ENCODE assay signal across 16 cellular contexts in the genomic region with DNA sequence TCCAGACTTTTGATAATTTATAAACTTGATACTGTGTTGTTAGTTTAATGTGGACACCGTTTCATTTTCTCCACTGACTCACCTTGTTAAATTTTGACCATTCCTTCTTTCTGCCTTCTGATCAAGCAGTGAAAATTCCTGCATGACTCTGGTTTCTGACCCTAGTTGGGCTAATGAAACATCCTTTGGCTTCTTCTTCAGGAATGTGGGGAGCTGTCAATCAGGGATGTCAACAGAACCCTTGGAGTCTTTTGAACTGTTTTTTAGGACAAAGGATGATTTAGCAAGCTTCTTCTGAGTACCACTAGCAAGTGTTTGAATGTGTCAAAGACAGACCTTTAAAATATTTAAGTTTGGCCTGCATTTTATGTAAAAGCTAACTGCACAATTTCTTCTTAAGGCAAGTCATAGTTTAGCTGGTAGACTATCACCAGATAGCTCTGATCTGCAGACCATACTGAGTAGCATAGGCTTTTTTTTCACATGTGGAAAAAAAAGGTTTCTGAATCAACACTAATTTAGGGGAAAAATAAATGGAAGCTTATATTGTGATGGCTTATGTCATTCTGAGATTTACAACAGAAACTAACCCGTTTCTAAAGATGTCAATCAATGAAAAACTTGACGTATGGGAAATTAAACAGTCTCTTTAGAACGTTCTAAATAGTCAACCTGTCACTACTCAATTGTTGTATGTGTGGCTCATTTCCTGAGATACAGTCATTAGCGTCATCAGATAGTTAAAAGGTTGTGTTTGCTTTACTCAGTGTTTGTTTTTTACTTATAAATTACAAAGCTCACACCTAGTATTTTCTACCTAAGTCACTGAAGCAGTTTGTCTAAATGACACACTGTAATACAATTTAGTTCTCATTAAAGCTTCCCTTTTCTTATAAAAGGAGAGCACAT.
A peak's percentile ranks its signal among the peaks of the same experiment; 100 is the strongest.
DNase-seq lines count a peak whose midpoint lies in the region; ATAC-seq lines count a peak whose summit lies in the region.
"Had no signal": no experiment of that assay in that cellular context is flagged by ENCODE, and none has a peak within 500 bp of the region (broad histone marks: within the 10 kb centered on the region; RNA-seq: fewer than 3 reads in every experiment).

No MANE protein-coding gene starts in this region.

- H3K36me3 Mint-ChIP-seq in activated T-helper 17 cell treated with anti-CD3 and anti-CD28 coated beads, Interleukin-2, amount 50 U/mL, for 72 hours (ENCODE audit: low read depth): no peaks in the 10 kb centered on the region
- H3K36me3 Mint-ChIP-seq in CD8-positive, alpha-beta memory T cell: no peaks in the 10 kb centered on the region
- H3K36me3 Mint-ChIP-seq: type B pancreatic cell had no signal

- CTCF ChIA-PET in CD8-positive, alpha-beta memory T cell (lab: Charles Lee): no interaction called here

- no peaks in the 10 kb centered on the region for H3K9me3 Mint-ChIP-seq in activated T-helper 17 cell treated with anti-CD3 and anti-CD28 coated beads, Interleukin-2, amount 50 U/mL, for 72 hours
- H3K9me3 Mint-ChIP-seq in CD8-positive, alpha-beta memory T cell: peaks cover 0 to 7% (median 0%) of the 10 kb centered on the region in 5 donors
- H3K9me3 Mint-ChIP-seq: activated T-cell treated with anti-CD3 and anti-CD28 coated beads, Interleukin-2, amount 50 U/mL, for 24 hours; dendritic cell treated with granulocyte-macrophage colony-stimulating factor and Interleukin-4, amounts not matched to agents 40 ng/mL and 50 ng/mL, for 4 days; type B pancreatic cell had no signal

- POLR2A ChIA-PET in CD8-positive, alpha-beta memory T cell (lab: Charles Lee): no interaction called here

- no peak overlapping the region for H3K4me3 Mint-ChIP-seq in activated T-helper 17 cell treated with anti-CD3 and anti-CD28 coated beads, Interleukin-2, amount 50 U/mL, for 72 hours
- no peak overlapping the region for H3K4me3 Mint-ChIP-seq in CD8-positive, alpha-beta memory T cell
- H3K4me3 Mint-ChIP-seq: activated T-cell treated with anti-CD3 and anti-CD28 coated beads, Interleukin-2, amount 50 U/mL, for 24 hours; dendritic cell treated with granulocyte-macrophage colony-stimulating factor and Interleukin-4, amounts not matched to agents 40 ng/mL and 50 ng/mL, for 4 days; type B pancreatic cell had no signal

- H3K4me3 ChIP-seq in CD8-positive, alpha-beta memory T cell (ENCODE audit: low read length): no peak overlapping the region

- peak; percentile 61 for DNase-seq in ACHN
- DNase-seq in NCI-H1417 (lab: John Stamatoyannopoulos, UW): peak in 2 of 3 experiments; percentile 44 to 91
- peak; percentile 87 for DNase-seq in kidney tubule cell (ENCODE audit: low spot score)
- DNase-seq in NCI-H446 (lab: John Stamatoyannopoulos, UW): no peak
- DNase-seq in NCI-H526 treated with DMSO at 0.1 percent for 48 hours (lab: John Stamatoyannopoulos, UW): no peak
- no peak for DNase-seq in HK-2 (ENCODE audit: unreplicated experiment)
- no peak for DNase-seq in CD8-positive, alpha-beta memory T cell
- DNase-seq: activated CD4-positive, alpha-beta T cell treated with anti-CD3 and anti-CD28 coated beads for 1 hour; activated T-cell treated with anti-CD3 and anti-CD28 coated beads, Interleukin-2, amount 50 U/mL, for 24 hours; amygdala; Kasumi-1; NCI-H2171; SW 1271 had no signal

- no peak overlapping the region for H3K27ac ChIP-seq in CD8-positive, alpha-beta memory T cell (ENCODE audit: low read depth, low read length)

- no peaks in the 10 kb centered on the region for H3K9me3 ChIP-seq in CD8-positive, alpha-beta memory T cell (ENCODE audit: low read length)

- no peaks in the 10 kb centered on the region for H3K36me3 ChIP-seq in CD8-positive, alpha-beta memory T cell (ENCODE audit: insufficient read depth, low read length)

- in situ Hi-C loops in ACHN (cut with HindIII; ENCODE audit: low pct_ligation_motif_present, low pct_unique_long_range_greater_than_20kb, low sequenced_read_pairs): no loop called here

- peak; percentile 79 for ATAC-seq in activated T-helper 17 cell treated with anti-CD3 and anti-CD28 coated beads, Interleukin-2, amount 50 U/mL, for 72 hours (replicated peaks)

- no peaks in the 10 kb centered on the region for H3K4me1 ChIP-seq in CD8-positive, alpha-beta memory T cell (ENCODE audit: insufficient read depth, low read length)

- H3K4me1 Mint-ChIP-seq in activated T-helper 17 cell treated with anti-CD3 and anti-CD28 coated beads, Interleukin-2, amount 50 U/mL, for 72 hours: no peaks in the 10 kb centered on the region
- no peaks in the 10 kb centered on the region for H3K4me1 Mint-ChIP-seq in CD8-positive, alpha-beta memory T cell

- no peaks in the 10 kb centered on the region for H3K27me3 Mint-ChIP-seq in activated T-helper 17 cell treated with anti-CD3 and anti-CD28 coated beads, Interleukin-2, amount 50 U/mL, for 72 hours
- no peaks in the 10 kb centered on the region for H3K27me3 Mint-ChIP-seq in CD8-positive, alpha-beta memory T cell
- H3K27me3 Mint-ChIP-seq: activated T-cell treated with anti-CD3 and anti-CD28 coated beads, Interleukin-2, amount 50 U/mL, for 24 hours; dendritic cell treated with granulocyte-macrophage colony-stimulating factor and Interleukin-4, amounts not matched to agents 40 ng/mL and 50 ng/mL, for 4 days; type B pancreatic cell had no signal

- no peak overlapping the region for H3K27ac Mint-ChIP-seq in activated T-helper 17 cell treated with anti-CD3 and anti-CD28 coated beads, Interleukin-2, amount 50 U/mL, for 72 hours
- H3K27ac Mint-ChIP-seq in CD8-positive, alpha-beta memory T cell: peak overlapping the region in 2 of 8 donors; percentile 10 to 45
- H3K27ac Mint-ChIP-seq: activated T-cell treated with anti-CD3 and anti-CD28 coated beads, Interleukin-2, amount 50 U/mL, for 24 hours; dendritic cell treated with granulocyte-macrophage colony-stimulating factor and Interleukin-4, amounts not matched to agents 40 ng/mL and 50 ng/mL, for 4 days; type B pancreatic cell had no signal

- H3K27me3 ChIP-seq in CD8-positive, alpha-beta memory T cell (ENCODE audit: insufficient read depth, low read length, poor library complexity, severe bottlenecking): no peaks in the 10 kb centered on the region

Comparison
In these comparisons a context has a peak if more than half of its experiments do, and no peak if none do; other contexts are left out.
1. DNase-seq: peak in ACHN (single experiment), NCI-H1417 (2 of 3) and kidney tubule cell (single experiment); none in NCI-H446 (0 of 2), NCI-H526 treated with DMSO at 0.1 percent for 48 hours (single experiment), HK-2 (single experiment) and CD8-positive, alpha-beta memory T cell (0 of 5).